ENCODE assay signal across 15 cellular contexts in the genomic region with DNA sequence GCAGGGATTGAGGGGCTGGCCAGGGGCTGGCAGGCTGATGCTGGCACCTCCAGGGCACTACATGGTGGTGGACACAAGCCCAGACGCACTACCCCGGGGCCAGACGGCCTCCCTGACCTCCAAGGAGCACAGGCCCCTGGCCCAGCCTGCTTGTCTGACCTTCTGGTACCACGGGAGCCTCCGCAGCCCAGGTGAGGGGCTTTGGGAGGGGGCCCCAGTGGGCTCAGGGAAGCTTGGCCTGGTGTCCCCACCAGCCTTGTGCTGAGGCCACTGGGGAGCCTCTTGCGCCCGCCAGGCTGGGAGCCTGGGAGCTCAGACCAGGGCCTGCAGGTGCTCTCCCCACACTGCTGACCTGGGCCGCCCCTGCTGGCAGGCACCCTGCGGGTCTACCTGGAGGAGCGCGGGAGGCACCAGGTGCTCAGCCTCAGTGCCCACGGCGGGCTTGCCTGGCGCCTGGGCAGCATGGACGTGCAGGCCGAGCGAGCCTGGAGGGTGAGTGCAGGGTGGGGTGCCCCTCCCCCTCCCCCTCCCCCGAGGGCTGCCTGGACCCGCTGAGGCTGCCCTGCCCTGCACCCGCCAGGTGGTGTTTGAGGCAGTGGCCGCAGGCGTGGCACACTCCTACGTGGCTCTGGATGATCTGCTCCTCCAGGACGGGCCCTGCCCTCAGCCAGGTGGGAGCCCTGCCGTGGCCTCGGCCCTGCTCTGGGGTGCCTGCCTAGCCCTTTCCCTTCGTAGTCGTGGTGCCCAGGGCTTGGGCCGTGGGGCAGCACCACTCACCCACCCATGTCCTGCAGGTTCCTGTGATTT. TPM values are rescaled to one million over a fixed set of nuclear protein-coding genes. Genes with fewer than 3 reads are reported as not detected.
DNase-seq lines count a peak whose midpoint lies in the region; ATAC-seq, FAIRE-seq and TF ChIP-seq lines count a peak whose summit lies in the region.
"Had no signal": no experiment of that assay in that cellular context is flagged by ENCODE, and none has a peak within 500 bp of the region (broad histone marks: within the 10 kb centered on the region; RNA-seq: fewer than 3 reads in every experiment).

No MANE protein-coding gene starts in this region.

- POLR2A ChIA-PET in activated CD8-positive, alpha-beta T cell treated with anti-CD3 and anti-CD28 coated beads, Interleukin-2, amount 10 ng/mL, durations not matched to agents 7 days and 5 days (lab: Charles Lee): no interaction called here
- POLR2A ChIA-PET in activated CD8-positive, alpha-beta T cell treated with anti-CD3 and anti-CD28 coated beads for 36 hours (lab: Charles Lee): no interaction called here
- POLR2A ChIA-PET in HCT116 (lab: Charles Lee): no interaction called here

- no peaks in the 10 kb centered on the region for H4K20me1 ChIP-seq in HCT116 (ENCODE audit: insufficient read depth)

- no TSS peak for BruUV-seq in HCT116 (replicated peaks; lab: Mats Ljungman, UMichigan)

- no peak for FAIRE-seq in pancreas (lab: Jason Lieb, UNC)
- FAIRE-seq: frontal cortex had no signal

- no peaks in the 10 kb centered on the region for H3K4me1 Mint-ChIP-seq in activated CD8-positive, alpha-beta T cell treated with anti-CD3 and anti-CD28 coated beads, Interleukin-2, amount 10 ng/mL, durations not matched to agents 7 days and 5 days (ENCODE audit: low read depth)
- H3K4me1 Mint-ChIP-seq in activated CD8-positive, alpha-beta T cell treated with anti-CD3 and anti-CD28 coated beads for 36 hours (ENCODE audit: low read depth): no peaks in the 10 kb centered on the region
- H3K4me1 Mint-ChIP-seq in endodermal cell: no peaks in the 10 kb centered on the region

- no peak for DNase-seq in activated CD8-positive, alpha-beta T cell treated with anti-CD3 and anti-CD28 coated beads, Interleukin-2, amount 10 ng/mL, durations not matched to agents 7 days and 5 days
- DNase-seq in activated CD8-positive, alpha-beta T cell treated with anti-CD3 and anti-CD28 coated beads for 36 hours: no peak
- DNase-seq in HCT116 (ENCODE audit: low read depth, low spot score) (no peak), endodermal cell (peak; percentile 63), pancreas (peak; percentile 70 to 91 (median 84)), medulla oblongata (ENCODE audit: extremely low spot score) (no peak)
- DNase-seq: DMS79, kidney glomerular epithelial cell, MV-4-11, NCI-H510A treated with DMSO at 0.1 percent for 48 hours had no signal

- H3K9me3 Mint-ChIP-seq in activated CD8-positive, alpha-beta T cell treated with anti-CD3 and anti-CD28 coated beads, Interleukin-2, amount 10 ng/mL, durations not matched to agents 7 days and 5 days (ENCODE audit: insufficient read depth): no peaks in the 10 kb centered on the region
- no peaks in the 10 kb centered on the region for H3K9me3 Mint-ChIP-seq in activated CD8-positive, alpha-beta T cell treated with anti-CD3 and anti-CD28 coated beads for 36 hours
- H3K9me3 Mint-ChIP-seq in endodermal cell: no peaks in the 10 kb centered on the region

- TF ChIP-seq POLR2A in HCT116 (IDR thresholded peaks at IDR 0.05; ENCODE audit: borderline replicate concordance, extremely low read depth, insufficient read depth, insufficient read length): no peak

- intact Hi-C loops in activated CD8-positive, alpha-beta T cell treated with anti-CD3 and anti-CD28 coated beads for 36 hours (cut with micrococcal nuclease): no loop called here
- intact Hi-C loops in HCT116 (cut with micrococcal nuclease) (no loop called here), pancreas (cut with DNase I) (no loop called here)

- no peak for TF ChIP-seq CTCF in activated CD8-positive, alpha-beta T cell treated with anti-CD3 and anti-CD28 coated beads for 36 hours (IDR thresholded peaks at IDR 0.05)
- no peak for TF ChIP-seq CTCF in HCT116 (IDR thresholded peaks at IDR 0.05 in 2 of 3, conservative IDR thresholded peaks at IDR 0.05 in 1 of 3; ENCODE audit: borderline replicate concordance in 1 of 3, insufficient read depth in 1 of 3, low read depth in 2 of 3, low read length in 2 of 3)
- TF ChIP-seq CTCF in endodermal cell (conservative IDR thresholded peaks at IDR 0.05): no peak
- TF ChIP-seq CTCF in pancreas (IDR thresholded peaks at IDR 0.05): no peak

- no peaks in the 10 kb centered on the region for H3K27me3 Mint-ChIP-seq in activated CD8-positive, alpha-beta T cell treated with anti-CD3 and anti-CD28 coated beads, Interleukin-2, amount 10 ng/mL, durations not matched to agents 7 days and 5 days (ENCODE audit: low read depth)
- H3K27me3 Mint-ChIP-seq in activated CD8-positive, alpha-beta T cell treated with anti-CD3 and anti-CD28 coated beads for 36 hours: no peaks in the 10 kb centered on the region
- H3K27me3 Mint-ChIP-seq in endodermal cell (ENCODE audit: insufficient read depth): no peaks in the 10 kb centered on the region

- H3K9me3 ChIP-seq in HCT116 (ENCODE audit: control insufficient read depth in 1 of 2, insufficient read depth in 1 of 2, low read depth in 1 of 2, low read length in 2 of 2): no peaks in the 10 kb centered on the region
- H3K9me3 ChIP-seq in endodermal cell (ENCODE audit: control insufficient read depth, low read length): no peaks in the 10 kb centered on the region
- no peaks in the 10 kb centered on the region for H3K9me3 ChIP-seq in pancreas
- H3K9me3 ChIP-seq: vagina had no signal

- H3K9ac ChIP-seq in HCT116 (ENCODE audit: low read length): no peak overlapping the region
- no peak overlapping the region for H3K9ac ChIP-seq in endodermal cell (ENCODE audit: extremely low read depth, low read length, poor library complexity, severe bottlenecking)

- H3K4me1 ChIP-seq in HCT116 (ENCODE audit: control insufficient read depth in 1 of 2, insufficient read depth in 2 of 2, low read length in 2 of 2): peaks cover 2 to 12% of the 10 kb centered on the region in 2 experiments; a peak in 2 of 4 replicates
- no peaks in the 10 kb centered on the region for H3K4me1 ChIP-seq in endodermal cell (ENCODE audit: control insufficient read depth, insufficient read depth, low read length)
- H3K4me1 ChIP-seq in pancreas: peaks cover 26 to 31% (median 27%) of the 10 kb centered on the region in 3 donors

- WGBS in endodermal cell (ENCODE audit: insufficient coverage in 1 of 2, insufficient read length in 1 of 2), 2 experiments: 95 to 97% methylated on average over 10 to 28 of the region's 29 CpGs
- WGBS in pancreas, 2 donors: 40% methylated on average over 25 to 29 of the region's 29 CpGs

- H3K36me3 Mint-ChIP-seq in activated CD8-positive, alpha-beta T cell treated with anti-CD3 and anti-CD28 coated beads, Interleukin-2, amount 10 ng/mL, durations not matched to agents 7 days and 5 days (ENCODE audit: low read depth): peaks cover 4% of the 10 kb centered on the region
- no peaks in the 10 kb centered on the region for H3K36me3 Mint-ChIP-seq in activated CD8-positive, alpha-beta T cell treated with anti-CD3 and anti-CD28 coated beads for 36 hours (ENCODE audit: low read depth)
- H3K36me3 Mint-ChIP-seq in endodermal cell (ENCODE audit: low read depth): peaks cover 8% of the 10 kb centered on the region

- H3K9me2 ChIP-seq in HCT116 (ENCODE audit: insufficient read depth): no peaks in the 10 kb centered on the region

- H2AFZ ChIP-seq in HCT116 (ENCODE audit: low read depth, low read length, poor library complexity, severe bottlenecking): no peak overlapping the region

- H3K27ac ChIP-seq in HCT116 (ENCODE audit: low read depth, low read length): no peak overlapping the region; the same call in 1 of the 2 replicates
- no peak overlapping the region for H3K27ac ChIP-seq in endodermal cell (ENCODE audit: low read depth, low read length)
- H3K27ac ChIP-seq in pancreas: peak overlapping the region; percentile 53 to 76 (median 64)
- H3K27ac ChIP-seq: vagina had no signal

- H3K27ac Mint-ChIP-seq in activated CD8-positive, alpha-beta T cell treated with anti-CD3 and anti-CD28 coated beads, Interleukin-2, amount 10 ng/mL, durations not matched to agents 7 days and 5 days: no peak overlapping the region
- no peak overlapping the region for H3K27ac Mint-ChIP-seq in activated CD8-positive, alpha-beta T cell treated with anti-CD3 and anti-CD28 coated beads for 36 hours
- no peak overlapping the region for H3K27ac Mint-ChIP-seq in endodermal cell

- CTCF ChIA-PET in activated CD8-positive, alpha-beta T cell treated with anti-CD3 and anti-CD28 coated beads, Interleukin-2, amount 10 ng/mL, durations not matched to agents 7 days and 5 days (lab: Charles Lee): no interaction called here
- CTCF ChIA-PET in activated CD8-positive, alpha-beta T cell treated with anti-CD3 and anti-CD28 coated beads for 36 hours (lab: Charles Lee): interaction anchor here (1.6 kb wide), 1 partner anchor 14 kb away, joined by 4 read pairs; no protein-coding TSS in a partner anchor
- CTCF ChIA-PET in HCT116 (lab: Charles Lee): no interaction called here

- H3K4me3 Mint-ChIP-seq in activated CD8-positive, alpha-beta T cell treated with anti-CD3 and anti-CD28 coated beads, Interleukin-2, amount 10 ng/mL, durations not matched to agents 7 days and 5 days: no peak overlapping the region
- no peak overlapping the region for H3K4me3 Mint-ChIP-seq in activated CD8-positive, alpha-beta T cell treated with anti-CD3 and anti-CD28 coated beads for 36 hours
- no peak overlapping the region for H3K4me3 Mint-ChIP-seq in endodermal cell

- peaks cover 10 to 13% of the 10 kb centered on the region in 2 experiments; a peak in 3 of 4 replicates for H3K36me3 ChIP-seq in HCT116 (ENCODE audit: control insufficient read depth in 1 of 2, insufficient read depth in 2 of 2, low read length in 2 of 2)
- peaks cover 17% of the 10 kb centered on the region for H3K36me3 ChIP-seq in endodermal cell (ENCODE audit: control insufficient read depth, insufficient read depth, low read length)
- H3K36me3 ChIP-seq in pancreas: peaks cover 0 to 23% (median 15%) of the 10 kb centered on the region in 3 donors

- H3K27me3 ChIP-seq in HCT116 (ENCODE audit: insufficient read depth, low read length): no peaks in the 10 kb centered on the region
- no peaks in the 10 kb centered on the region for H3K27me3 ChIP-seq in endodermal cell (ENCODE audit: control insufficient read depth, insufficient read depth, low read length, poor library complexity, severe bottlenecking)
- H3K27me3 ChIP-seq in pancreas: no peaks in the 10 kb centered on the region
- H3K27me3 ChIP-seq: dorsolateral prefrontal cortex, vagina had no signal

- H3K4me3 ChIP-seq in HCT116 (replicated peaks in 1 of 2; ENCODE audit: low read depth in 1 of 2, low read length in 2 of 2): no peak overlapping the region
- H3K4me3 ChIP-seq in endodermal cell (ENCODE audit: low read length): no peak overlapping the region
- H3K4me3 ChIP-seq in pancreas: no peak overlapping the region
- H3K4me3 ChIP-seq: dorsolateral prefrontal cortex, vagina had no signal

- ATAC-seq in activated CD8-positive, alpha-beta T cell treated with anti-CD3 and anti-CD28 coated beads, Interleukin-2, amount 10 ng/mL, durations not matched to agents 7 days and 5 days: peak; percentile 11
- ATAC-seq in activated CD8-positive, alpha-beta T cell treated with anti-CD3 and anti-CD28 coated beads for 36 hours: no peak
- ATAC-seq in HCT116 (no peak), pancreas (peak; percentile 43 to 68 (median 54)), HG03432 (IDR thresholded peaks at IDR 0.05; ENCODE audit: unreplicated experiment) (no peak), HG02798 (IDR thresholded peaks at IDR 0.05; ENCODE audit: poor library complexity, unreplicated experiment) (no peak)

- no peak overlapping the region for H3K4me2 ChIP-seq in HCT116 (ENCODE audit: low read length)

- RAD21 ChIA-PET in HCT116 (lab: Charles Lee; ENCODE audit: low non-redundant PET in 1 of 2, low total read pairs in 2 of 2, uncharacterized antibody in 2 of 2, unreplicated experiment in 2 of 2): no interaction called here

- TF ChIP-seq RAD21 in HCT116 (IDR thresholded peaks at IDR 0.05; ENCODE audit: low read depth): no peak

- no peaks in the 10 kb centered on the region; the same call in 1 of the 2 replicates for H3K79me2 ChIP-seq in HCT116 (ENCODE audit: insufficient read depth, low read length)

RNA-seq across cellular contexts. Expression of gene MAMDC4, which starts 5.7 kb away (rescaled TPM):
- total RNA-seq in activated CD8-positive, alpha-beta T cell treated with anti-CD3 and anti-CD28 coated beads, Interleukin-2, amount 10 ng/mL, durations not matched to agents 7 days and 5 days: 10 to 100 TPM; 14.7 to 15.8 TPM
- total RNA-seq in activated CD8-positive, alpha-beta T cell treated with anti-CD3 and anti-CD28 coated beads for 36 hours: 10 to 100 TPM; 18.5 to 19.1 TPM
- total RNA-seq in HCT116 (2021; ENCODE audit: unreplicated experiment): 17.3 TPM
- polyA plus RNA-seq in HCT116 (2012): 8.0 and 9.5 TPM in 2 replicates
- 10 to 100 TPM in 1 of 2 donors, 1 to 10 TPM in 1; 6.8 to 15.4 TPM for total RNA-seq in endodermal cell
- polyA plus RNA-seq in endodermal cell (2013, experiment 1 of 2): 11.5 TPM
- polyA plus RNA-seq in endodermal cell (2013, experiment 2 of 2): 9.9 TPM
- total RNA-seq in pancreas: 10 to 100 TPM in 1 of 6 donors, 1 to 10 TPM in 5; 3.0 to 13.3 (median 4.8) TPM
- polyA plus RNA-seq in pancreas: 10 to 100 TPM; 28.7 to 38.6 TPM

RNA-seq across cellular contexts. Expression of gene EDF1, which starts 8.3 kb away (rescaled TPM):
- 100 to 1,000 TPM; 279 to 310 TPM for total RNA-seq in activated CD8-positive, alpha-beta T cell treated with anti-CD3 and anti-CD28 coated beads, Interleukin-2, amount 10 ng/mL, durations not matched to agents 7 days and 5 days
- 100 to 1,000 TPM; 254 to 270 TPM for total RNA-seq in activated CD8-positive, alpha-beta T cell treated with anti-CD3 and anti-CD28 coated beads for 36 hours
- total RNA-seq in HCT116 (2021; ENCODE audit: unreplicated experiment) (311 TPM), endodermal cell (100 to 1,000 TPM; 326 to 339 TPM), pancreas (100 to 1,000 TPM; 230 to 422 (median 268) TPM)
- polyA plus RNA-seq in HCT116 (2012): 465 and 468 TPM in 2 replicates
- 226 TPM for polyA plus RNA-seq in endodermal cell (2013, experiment 1 of 2)
- polyA plus RNA-seq in endodermal cell (2013, experiment 2 of 2): 225 TPM
- 100 to 1,000 TPM; 443 to 612 TPM for polyA plus RNA-seq in pancreas

RNA-seq across cellular contexts. Expression of gene PHPT1, which starts 8.6 kb away (rescaled TPM):
- 100 to 1,000 TPM; 108 to 119 TPM for total RNA-seq in activated CD8-positive, alpha-beta T cell treated with anti-CD3 and anti-CD28 coated beads, Interleukin-2, amount 10 ng/mL, durations not matched to agents 7 days and 5 days
- 100 to 1,000 TPM; 123 to 124 TPM for total RNA-seq in activated CD8-positive, alpha-beta T cell treated with anti-CD3 and anti-CD28 coated beads for 36 hours
- total RNA-seq in HCT116 (2021; ENCODE audit: unreplicated experiment) (148 TPM), endodermal cell (100 to 1,000 TPM; 107 to 122 TPM), pancreas (10 to 100 TPM; 75.2 to 95.5 (median 79.0) TPM)
- 165 and 168 TPM in 2 replicates for polyA plus RNA-seq in HCT116 (2012)
- polyA plus RNA-seq in endodermal cell (2013, experiment 1 of 2): 171 TPM
- 174 TPM for polyA plus RNA-seq in endodermal cell (2013, experiment 2 of 2)
- 100 to 1,000 TPM; 180 to 189 TPM for polyA plus RNA-seq in pancreas

RNA-seq across cellular contexts. Expression of gene AJM1, which starts 15.5 kb away (rescaled TPM):
- 1 to 10 TPM; 5.3 to 5.6 TPM for total RNA-seq in activated CD8-positive, alpha-beta T cell treated with anti-CD3 and anti-CD28 coated beads, Interleukin-2, amount 10 ng/mL, durations not matched to agents 7 days and 5 days
- 1 to 10 TPM; 5.8 to 6.4 TPM for total RNA-seq in activated CD8-positive, alpha-beta T cell treated with anti-CD3 and anti-CD28 coated beads for 36 hours
- 7.1 TPM for total RNA-seq in HCT116 (2021; ENCODE audit: unreplicated experiment)
- polyA plus RNA-seq in HCT116 (2012): 3.8 and 4.0 TPM in 2 replicates
- total RNA-seq in endodermal cell: 1 to 10 TPM; 1.4 to 3.5 TPM
- polyA plus RNA-seq in endodermal cell (2013, experiment 1 of 2): 1.9 TPM
- polyA plus RNA-seq in endodermal cell (2013, experiment 2 of 2): 1.7 TPM
- 1 to 10 TPM; 2.9 to 5.5 (median 4.2) TPM for total RNA-seq in pancreas
- polyA plus RNA-seq in pancreas: 10 to 100 TPM in 1 of 2 donors, 1 to 10 TPM in 1; 9.0 to 11.7 TPM

RNA-seq across cellular contexts. Expression of gene TRAF2, which starts 28.5 kb away (rescaled TPM):
- 10 to 100 TPM; 48.5 to 57.2 TPM for total RNA-seq in activated CD8-positive, alpha-beta T cell treated with anti-CD3 and anti-CD28 coated beads, Interleukin-2, amount 10 ng/mL, durations not matched to agents 7 days and 5 days
- 10 to 100 TPM; 34.8 to 40.5 TPM for total RNA-seq in activated CD8-positive, alpha-beta T cell treated with anti-CD3 and anti-CD28 coated beads for 36 hours
- total RNA-seq in HCT116 (2021; ENCODE audit: unreplicated experiment) (28.4 TPM), endodermal cell (10 to 100 TPM; 45.9 to 55.1 TPM), pancreas (10 to 100 TPM in 1 of 6 donors, 1 to 10 TPM in 5; 4.8 to 13.4 (median 6.9) TPM)
- polyA plus RNA-seq in HCT116 (2012): 13.7 and 13.9 TPM in 2 replicates
- 20.1 TPM for polyA plus RNA-seq in endodermal cell (2013, experiment 1 of 2)
- 20.4 TPM for polyA plus RNA-seq in endodermal cell (2013, experiment 2 of 2)
- 10 to 100 TPM; 14.4 TPM for polyA plus RNA-seq in pancreas

Comparison
In these comparisons a context has a peak if more than half of its experiments do, and no peak if none do; other contexts are left out.
1. ATAC-seq: peak in activated CD8-positive, alpha-beta T cell treated with anti-CD3 and anti-CD28 coated beads, Interleukin-2, amount 10 ng/mL, durations not matched to agents 7 days and 5 days (single experiment) and pancreas (4 of 4); none in activated CD8-positive, alpha-beta T cell treated with anti-CD3 and anti-CD28 coated beads for 36 hours (single experiment), HCT116 (single experiment), HG03432 (single experiment) and HG02798 (single experiment).
2. DNase-seq: peak in endodermal cell (single experiment) and pancreas (6 of 6); none in activated CD8-positive, alpha-beta T cell treated with anti-CD3 and anti-CD28 coated beads, Interleukin-2, amount 10 ng/mL, durations not matched to agents 7 days and 5 days (single experiment), activated CD8-positive, alpha-beta T cell treated with anti-CD3 and anti-CD28 coated beads for 36 hours (single experiment), HCT116 (single experiment) and medulla oblongata (single experiment).
3. H3K27ac ChIP-seq: peak in pancreas (4 of 4); none in HCT116 (single experiment) and endodermal cell (single experiment).